22 cellular contexts compared by ENCODE assay signal in the genomic region with DNA sequence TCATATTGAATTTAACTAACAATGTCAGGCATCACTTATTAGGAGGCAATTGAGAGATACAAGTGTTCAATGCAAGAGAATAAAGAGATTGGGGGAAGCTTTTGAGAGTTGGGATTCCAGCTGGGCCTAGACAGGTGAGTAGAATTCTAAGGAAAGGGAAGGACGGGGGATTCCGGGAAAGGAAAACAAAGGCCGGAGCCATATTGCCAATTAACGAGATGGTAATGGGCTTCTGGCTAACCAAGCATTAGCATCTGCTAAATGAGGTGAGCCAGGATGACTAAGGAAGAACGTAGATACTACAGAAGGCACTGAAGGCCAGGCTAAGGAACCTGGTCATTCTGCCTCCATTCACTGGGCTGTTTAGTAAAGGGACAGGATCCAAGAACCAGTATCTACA. TPM values are rescaled to one million over a fixed set of nuclear protein-coding genes. Genes with fewer than 3 reads are reported as not detected.
DNase-seq lines count a peak whose midpoint lies in the region; ATAC-seq and TF ChIP-seq lines count a peak whose summit lies in the region.
"Had no signal": no experiment of that assay in that cellular context is flagged by ENCODE, and none has a peak within 500 bp of the region (broad histone marks: within the 10 kb centered on the region; RNA-seq: fewer than 3 reads in every experiment).

No MANE protein-coding gene starts in this region.

- H2BK15ac ChIP-seq in H9 (ENCODE audit: low read depth, low read length) = no peak overlapping the region

- no CpG with 5 or more reads among the region's 5 CpGs for WGBS in H9 (ENCODE audit: extremely low coverage, insufficient read length, low lambda C conversion rate)

- H3K18ac ChIP-seq in H9 (ENCODE audit: insufficient read length, low read depth, low read length) = no peak overlapping the region

- no peak overlapping the region for H4K5ac ChIP-seq in H9 (ENCODE audit: insufficient read length, low read depth, low read length)

- H3K27ac ChIP-seq in H9 (ENCODE audit: insufficient read length, low read depth, low read length) = no peak overlapping the region
- no peak overlapping the region for H3K27ac ChIP-seq in MM.1S (ENCODE audit: low read length)
- H3K27ac ChIP-seq: gastrocnemius medialis, left lung, SK-N-MC had no signal

- H3K36me3 Mint-ChIP-seq in activated CD4-positive, alpha-beta T cell treated with anti-CD3 and anti-CD28 coated beads for 36 hours (ENCODE audit: low read depth) = peaks cover 64% of the 10 kb centered on the region
- H3K36me3 Mint-ChIP-seq in H9 (ENCODE audit: insufficient read depth in 1 of 3, low read depth in 3 of 3) = no peaks in the 10 kb centered on the region; a peak in 1 of 7 replicates
- H3K36me3 Mint-ChIP-seq in activated naive CD8-positive, alpha-beta T cell treated with anti-CD3 and anti-CD28 coated beads, Interleukin-2, amount 50 U/mL, for 24 hours (ENCODE audit: low read depth) = peaks cover 70% of the 10 kb centered on the region
- no peaks in the 10 kb centered on the region for H3K36me3 Mint-ChIP-seq in natural killer cell

- H3K36me3 ChIP-seq in MM.1S (replicated peaks; ENCODE audit: insufficient read depth, low read length) = no peaks in the 10 kb centered on the region
- H3K36me3 ChIP-seq: gastrocnemius medialis, left lung had no signal

- H3K9ac ChIP-seq in H9 (ENCODE audit: extremely low read depth, insufficient read length, low read length) (no peak overlapping the region), MM.1S (ENCODE audit: low read length) (no peak overlapping the region)

- intact Hi-C loops in activated CD4-positive, alpha-beta T cell treated with anti-CD3 and anti-CD28 coated beads for 36 hours (cut with DNase I, micrococcal nuclease) = no loop called here
- intact Hi-C loops in natural killer cell (cut with micrococcal nuclease) = no loop called here

- H4K91ac ChIP-seq in H9 (ENCODE audit: insufficient read length, low read depth, low read length) = no peak overlapping the region

- no peak overlapping the region for H3K4me3 ChIP-seq in MM.1S (ENCODE audit: low read length)
- H3K4me3 ChIP-seq: gastrocnemius medialis, GM12878, left lung, SK-N-MC had no signal

- no peaks in the 10 kb centered on the region for H3K79me1 ChIP-seq in H9 (ENCODE audit: insufficient read depth, low read depth, low read length, poor library complexity, severe bottlenecking)

- H3K4me1 ChIP-seq in H9 (ENCODE audit: insufficient read depth, low read length) (peaks cover 15% of the 10 kb centered on the region), MM.1S (ENCODE audit: low read length) (no peaks in the 10 kb centered on the region)
- H3K4me1 ChIP-seq: gastrocnemius medialis had no signal

- H2BK20ac ChIP-seq in H9 (ENCODE audit: low read depth, low read length, poor library complexity, severe bottlenecking) = no peak overlapping the region

- H3K79me2 ChIP-seq in H9 (ENCODE audit: insufficient read depth, low read length) (peaks cover 6% of the 10 kb centered on the region; the same call in 1 of the 2 replicates), MM.1S (ENCODE audit: low read length) (no peaks in the 10 kb centered on the region)

- no peaks in the 10 kb centered on the region for H3K9me3 Mint-ChIP-seq in activated CD4-positive, alpha-beta T cell treated with anti-CD3 and anti-CD28 coated beads for 36 hours (ENCODE audit: low read depth)
- H3K9me3 Mint-ChIP-seq in H9 (no peaks in the 10 kb centered on the region), natural killer cell (no peaks in the 10 kb centered on the region)
- no peaks in the 10 kb centered on the region for H3K9me3 Mint-ChIP-seq in activated naive CD8-positive, alpha-beta T cell treated with anti-CD3 and anti-CD28 coated beads, Interleukin-2, amount 50 U/mL, for 24 hours

- CTCF ChIA-PET in activated CD4-positive, alpha-beta T cell treated with anti-CD3 and anti-CD28 coated beads for 36 hours (lab: Charles Lee) = interaction anchor here (0.7 to 2.5 kb wide), 4 partner anchors 10 to 38 kb away, joined by 3 to 10 read pairs (median 3); a partner anchor contains a TSS

- H3K27me3 Mint-ChIP-seq in activated CD4-positive, alpha-beta T cell treated with anti-CD3 and anti-CD28 coated beads for 36 hours = no peaks in the 10 kb centered on the region
- H3K27me3 Mint-ChIP-seq in H9 (ENCODE audit: low read depth) = no peaks in the 10 kb centered on the region
- H3K27me3 Mint-ChIP-seq in activated naive CD8-positive, alpha-beta T cell treated with anti-CD3 and anti-CD28 coated beads, Interleukin-2, amount 50 U/mL, for 24 hours = no peaks in the 10 kb centered on the region
- no peaks in the 10 kb centered on the region for H3K27me3 Mint-ChIP-seq in natural killer cell (ENCODE audit: low read depth in 2 of 2)

- POLR2A ChIA-PET in activated CD4-positive, alpha-beta T cell treated with anti-CD3 and anti-CD28 coated beads for 36 hours (lab: Charles Lee) = interaction anchor here (0.5 to 1.6 kb wide), 3 partner anchors 11 to 19 kb away, joined by 3 to 7 read pairs (median 3); no protein-coding TSS in a partner anchor

- H3K4ac ChIP-seq in H9 (ENCODE audit: low read depth, low read length) = no peak overlapping the region

- no peak overlapping the region for H2BK5ac ChIP-seq in H9 (ENCODE audit: insufficient read length, low read length)

- H3K56ac ChIP-seq in H9 (ENCODE audit: insufficient read length, low read depth, low read length) = no peak overlapping the region

- H3K14ac ChIP-seq in H9 (ENCODE audit: insufficient read depth, low read length) = no peak overlapping the region

- peak overlapping the region; percentile 91 for H3K27ac Mint-ChIP-seq in activated CD4-positive, alpha-beta T cell treated with anti-CD3 and anti-CD28 coated beads for 36 hours
- H3K27ac Mint-ChIP-seq in H9 (peak overlapping the region; percentile 20 to 85 (median 68); a peak in 4 of 7 replicates), natural killer cell (peak overlapping the region; percentile 71 to 75)
- H3K27ac Mint-ChIP-seq in activated naive CD8-positive, alpha-beta T cell treated with anti-CD3 and anti-CD28 coated beads, Interleukin-2, amount 50 U/mL, for 24 hours = peak overlapping the region; percentile 98

- H2BK120ac ChIP-seq in H9 (ENCODE audit: low read depth, low read length, poor library complexity, severe bottlenecking) = no peak overlapping the region

- H4K8ac ChIP-seq in H9 (replicated peaks; ENCODE audit: insufficient read length, low read depth, low read length) = no peak overlapping the region

- H3K4me1 Mint-ChIP-seq in activated CD4-positive, alpha-beta T cell treated with anti-CD3 and anti-CD28 coated beads for 36 hours = peaks cover 100% of the 10 kb centered on the region
- peaks cover 68 to 85% of the 10 kb centered on the region in 2 experiments for H3K4me1 Mint-ChIP-seq in H9
- H3K4me1 Mint-ChIP-seq in activated naive CD8-positive, alpha-beta T cell treated with anti-CD3 and anti-CD28 coated beads, Interleukin-2, amount 50 U/mL, for 24 hours = peaks cover 98% of the 10 kb centered on the region
- peaks cover 96 to 97% of the 10 kb centered on the region in 2 donors for H3K4me1 Mint-ChIP-seq in natural killer cell

- ATAC-seq in activated CD4-positive, alpha-beta T cell treated with anti-CD3 and anti-CD28 coated beads for 36 hours = no peak
- no peak for ATAC-seq in activated naive CD8-positive, alpha-beta T cell treated with anti-CD3 and anti-CD28 coated beads, Interleukin-2, amount 50 U/mL, for 24 hours
- no peak for ATAC-seq in natural killer cell
- no peak for ATAC-seq in HG03045 (IDR thresholded peaks at IDR 0.05; ENCODE audit: unreplicated experiment)
- ATAC-seq: gastrocnemius medialis, GM12878, left lung had no signal

- no peaks in the 10 kb centered on the region for H3F3A ChIP-seq in MM.1S (ENCODE audit: insufficient read depth, low read length)

- no peak for DNase-seq in activated CD4-positive, alpha-beta T cell treated with anti-CD3 and anti-CD28 coated beads for 36 hours
- no peak for DNase-seq in activated CD4-positive, alpha-beta T cell treated with anti-CD3 and anti-CD28 coated beads for 1 hour
- DNase-seq in H9 = peak; percentile 43
- DNase-seq in activated naive CD8-positive, alpha-beta T cell treated with anti-CD3 and anti-CD28 coated beads, Interleukin-2, amount 50 U/mL, for 24 hours = no peak
- no peak for DNase-seq in natural killer cell
- DNase-seq in MM.1S = no peak
- DNase-seq in COLO829 (ENCODE audit: low spot score) = no peak
- DNase-seq: BE2C; gastrocnemius medialis; GDM1; HCEC 1CT; left lung; midbrain; NCI-H1694 treated with DMSO at 0.1 percent for 48 hours; NCI-H446; NK-92 treated with Interleukin-12 subunit alpha and Interleukin-12 subunit beta, amount 100 ng/mL, for 24 hours; small intestine; stimulated activated CD4-positive, alpha-beta T cell treated with anti-CD3 and anti-CD28 coated beads, Interleukin-2, amount 100 ng/mL, for 48 hours; T-helper 9 cell had no signal

- H3K4me2 ChIP-seq in H9 (ENCODE audit: insufficient read depth, insufficient read length, low read length) (no peak overlapping the region), MM.1S (ENCODE audit: low read depth, low read length) (no peak overlapping the region)

- no peak overlapping the region for H2AFZ ChIP-seq in H9 (ENCODE audit: low read length)
- no peak overlapping the region for H2AFZ ChIP-seq in MM.1S (ENCODE audit: low read length)

- H2AK5ac ChIP-seq in H9 (ENCODE audit: insufficient read length, low read length) = no peak overlapping the region

- TF ChIP-seq CTCF in H9 (conservative IDR thresholded peaks at IDR 0.05) = no peak
- no peak for TF ChIP-seq CTCF in natural killer cell (IDR thresholded peaks at IDR 0.05)
- no peak for TF ChIP-seq CTCF in MM.1S (IDR thresholded peaks at IDR 0.05; ENCODE audit: low read length)

- H4K20me1 ChIP-seq in H9 (ENCODE audit: control insufficient read depth, insufficient read depth, insufficient read length) = no peaks in the 10 kb centered on the region
- H4K20me1 ChIP-seq in MM.1S (ENCODE audit: insufficient read depth, low read length) = no peaks in the 10 kb centered on the region

- H3K27me3 ChIP-seq in H9 (ENCODE audit: insufficient read depth, low read length) = no peaks in the 10 kb centered on the region
- no peaks in the 10 kb centered on the region for H3K27me3 ChIP-seq in MM.1S (replicated peaks; ENCODE audit: insufficient read depth, low read length)
- H3K27me3 ChIP-seq: BE2C, gastrocnemius medialis, left lung had no signal

- no peaks in the 10 kb centered on the region for H3K9me2 ChIP-seq in MM.1S (replicated peaks; ENCODE audit: insufficient read depth, low read length)

- H3K23ac ChIP-seq in H9 (ENCODE audit: insufficient read length, low read depth, low read length) = no peak overlapping the region

- no peaks in the 10 kb centered on the region for H3K23me2 ChIP-seq in H9 (ENCODE audit: insufficient read length, low read depth, low read length, poor library complexity, severe bottlenecking)

- no peak overlapping the region for H3K4me3 Mint-ChIP-seq in activated CD4-positive, alpha-beta T cell treated with anti-CD3 and anti-CD28 coated beads for 36 hours
- H3K4me3 Mint-ChIP-seq in H9 = 0 out of 5 replicates have a peak overlapping the region, but pooled peaks of 1 of the 2 experiments have one; percentile 1
- no peak overlapping the region for H3K4me3 Mint-ChIP-seq in activated naive CD8-positive, alpha-beta T cell treated with anti-CD3 and anti-CD28 coated beads, Interleukin-2, amount 50 U/mL, for 24 hours
- peak overlapping the region; percentile 56 for H3K4me3 Mint-ChIP-seq in natural killer cell

- no peaks in the 10 kb centered on the region for H3K9me3 ChIP-seq in H9 (ENCODE audit: control insufficient read depth, low read depth, low read length)
- H3K9me3 ChIP-seq in MM.1S (replicated peaks; ENCODE audit: insufficient read depth, low read length) = no peaks in the 10 kb centered on the region
- H3K9me3 ChIP-seq: BE2C, gastrocnemius medialis, left lung had no signal

- H3T11ph ChIP-seq in H9 (ENCODE audit: low read length) = no peak overlapping the region

- H2BK12ac ChIP-seq in H9 (ENCODE audit: insufficient read length, low read depth, low read length) = no peak overlapping the region

RNA-seq across cellular contexts. Expression of a gene that starts 10.5 kb away (rescaled TPM):
- 100 to 1,000 TPM; 345 to 504 TPM for total RNA-seq in activated CD4-positive, alpha-beta T cell treated with anti-CD3 and anti-CD28 coated beads for 36 hours
- 63.3 and 64.8 TPM in 2 replicates for total RNA-seq in H9 (2021)
- total RNA-seq in natural killer cell = 100 to 1,000 TPM; 616 to 757 (median 713) TPM
